ENCODE assay signal across 8 cellular contexts in genomic region chr6:37432590-37432915, GRCh38. TPM values are rescaled to one million over a fixed set of nuclear protein-coding genes. Genes with fewer than 3 reads are reported as not detected.
DNase-seq lines count a peak whose midpoint lies in the region; ATAC-seq and TF ChIP-seq lines count a peak whose summit lies in the region.

No MANE protein-coding gene starts in this region.

- peaks cover 3 to 18% (median 11%) of the 10 kb centered on the region in 3 experiments; a peak in 5 of 7 replicates for H3K36me3 Mint-ChIP-seq in H9 (ENCODE audit: insufficient read depth in 1 of 3, low read depth in 3 of 3)
- H3K36me3 Mint-ChIP-seq in activated T-helper 2 cell treated with anti-CD3 and anti-CD28 coated beads, Interferon-gamma antibody, Interleukin-2, Interleukin-4, amounts not matched to agents 10 μg/mL and 5 μg/mL and 100 μg/mL, durations not matched to agents 14 hours and 24 hours and 36 hours (ENCODE audit: low read depth) = peaks cover 19% of the 10 kb centered on the region

- CTCF ChIA-PET in AG04449 (lab: Yijun Ruan, JAX) = no interaction called here

- no peak overlapping the region for H2BK120ac ChIP-seq in H9 (ENCODE audit: low read depth, low read length, poor library complexity, severe bottlenecking)

- H3K4me3 ChIP-seq in AG04449 (ENCODE audit: low read depth, low read length) (peak overlapping the region; percentile 75), iPS-11a (ENCODE audit: low read depth, low read length) (peak overlapping the region; percentile 83)

- H4K91ac ChIP-seq in H9 (ENCODE audit: insufficient read length, low read depth, low read length) = no peak overlapping the region

- no peaks in the 10 kb centered on the region for H3K27me3 ChIP-seq in H9 (ENCODE audit: insufficient read depth, low read length)

- H2AFZ ChIP-seq in H9 (ENCODE audit: low read length) = peak overlapping the region; percentile 34

- no peak overlapping the region for H3K4ac ChIP-seq in H9 (ENCODE audit: low read depth, low read length)

- H3K79me1 ChIP-seq in H9 (ENCODE audit: insufficient read depth, low read depth, low read length, poor library complexity, severe bottlenecking) = peaks cover 3% of the 10 kb centered on the region

- no peak overlapping the region for H3T11ph ChIP-seq in H9 (ENCODE audit: low read length)

- peak overlapping the region; percentile 84 for H3K4me2 ChIP-seq in H9 (ENCODE audit: insufficient read depth, insufficient read length, low read length)

- H2BK20ac ChIP-seq in H9 (ENCODE audit: low read depth, low read length, poor library complexity, severe bottlenecking) = no peak overlapping the region

- H3K18ac ChIP-seq in H9 (ENCODE audit: insufficient read length, low read depth, low read length) = no peak overlapping the region

- H2BK12ac ChIP-seq in H9 (ENCODE audit: insufficient read length, low read depth, low read length) = no peak overlapping the region

- H3K4me1 ChIP-seq in H9 (ENCODE audit: insufficient read depth, low read length) = no peaks in the 10 kb centered on the region

- TF ChIP-seq CTCF in AG04449 (IDR thresholded peaks at IDR 0.05; ENCODE audit: insufficient read depth, low read length, missing control alignments) = no peak
- no peak for TF ChIP-seq CTCF in H9 (conservative IDR thresholded peaks at IDR 0.05)

- peak overlapping the region; percentile 94 for H3K4me3 Mint-ChIP-seq in H9
- H3K4me3 Mint-ChIP-seq in activated T-helper 2 cell treated with anti-CD3 and anti-CD28 coated beads, Interferon-gamma antibody, Interleukin-2, Interleukin-4, amounts not matched to agents 10 μg/mL and 5 μg/mL and 100 μg/mL, durations not matched to agents 14 hours and 24 hours and 36 hours (ENCODE audit: low read depth) = peak overlapping the region; percentile 95
- H3K4me3 Mint-ChIP-seq in stimulated activated naive CD8-positive, alpha-beta T cell treated with anti-CD3 and anti-CD28 coated beads, Interleukin-15, amount 100 ng/mL, for 72 hours = peak overlapping the region; percentile 86 to 95

- H2BK15ac ChIP-seq in H9 (ENCODE audit: low read depth, low read length) = no peak overlapping the region

- H3K79me2 ChIP-seq in H9 (ENCODE audit: insufficient read depth, low read length) = peaks cover 2% of the 10 kb centered on the region; the same call in 1 of the 2 replicates

- no peak overlapping the region for H4K5ac ChIP-seq in H9 (ENCODE audit: insufficient read length, low read depth, low read length)

- no peak overlapping the region for H4K8ac ChIP-seq in H9 (replicated peaks; ENCODE audit: insufficient read length, low read depth, low read length)

- POLR2A ChIA-PET in AG04449 (lab: Yijun Ruan, JAX) = interaction anchor here (1.1 to 1.4 kb wide), 3 partner anchors 24 to 115 kb away, joined by 3 to 5 read pairs (median 3); no protein-coding TSS in a partner anchor

- H3K23me2 ChIP-seq in H9 (ENCODE audit: insufficient read length, low read depth, low read length, poor library complexity, severe bottlenecking) = peaks cover 9% of the 10 kb centered on the region

- H3K9me3 Mint-ChIP-seq in H9 = no peaks in the 10 kb centered on the region; a peak in 1 of 5 replicates
- no peaks in the 10 kb centered on the region for H3K9me3 Mint-ChIP-seq in activated T-helper 2 cell treated with anti-CD3 and anti-CD28 coated beads, Interferon-gamma antibody, Interleukin-2, Interleukin-4, amounts not matched to agents 10 μg/mL and 5 μg/mL and 100 μg/mL, durations not matched to agents 14 hours and 24 hours and 36 hours
- no peaks in the 10 kb centered on the region for H3K9me3 Mint-ChIP-seq in stimulated activated naive CD8-positive, alpha-beta T cell treated with anti-CD3 and anti-CD28 coated beads, Interleukin-15, amount 100 ng/mL, for 72 hours

- peak overlapping the region; percentile 25 to 59 (median 29); a peak in 5 of 7 replicates for H3K27ac Mint-ChIP-seq in H9
- peak overlapping the region; percentile 99 for H3K27ac Mint-ChIP-seq in activated T-helper 2 cell treated with anti-CD3 and anti-CD28 coated beads, Interferon-gamma antibody, Interleukin-2, Interleukin-4, amounts not matched to agents 10 μg/mL and 5 μg/mL and 100 μg/mL, durations not matched to agents 14 hours and 24 hours and 36 hours
- H3K27ac Mint-ChIP-seq in stimulated activated naive CD8-positive, alpha-beta T cell treated with anti-CD3 and anti-CD28 coated beads, Interleukin-15, amount 100 ng/mL, for 72 hours = peak overlapping the region; percentile 98 to 99

- intact Hi-C loops in activated T-helper 2 cell treated with anti-CD3 and anti-CD28 coated beads, Interferon-gamma antibody, Interleukin-2, Interleukin-4, amounts not matched to agents 10 μg/mL and 5 μg/mL and 100 μg/mL, durations not matched to agents 14 hours and 24 hours and 36 hours (cut with micrococcal nuclease) = loop anchor here (5.0 to 10.0 kb wide), 3 partner anchors 48 to 260 kb away; partner anchors contain the start of gene CCDC167

- no peak overlapping the region for H2AK5ac ChIP-seq in H9 (ENCODE audit: insufficient read length, low read length)

- H3K9ac ChIP-seq in H9 (ENCODE audit: extremely low read depth, insufficient read length, low read length) = peak overlapping the region; percentile 88

- DNase-seq in AG04449 (ENCODE audit: low read depth, low spot score) = no peak
- DNase-seq in H9 = no peak
- DNase-seq in activated T-helper 2 cell treated with anti-CD3 and anti-CD28 coated beads, Interferon-gamma antibody, Interleukin-2, Interleukin-4, amounts not matched to agents 10 μg/mL and 5 μg/mL and 100 μg/mL, durations not matched to agents 14 hours and 24 hours and 36 hours (ENCODE audit: low spot score) = no peak
- DNase-seq in stimulated activated naive CD8-positive, alpha-beta T cell treated with anti-CD3 and anti-CD28 coated beads, Interleukin-15, amount 100 ng/mL, for 72 hours = no peak
- no peak for DNase-seq in NCI-H2029 treated with DMSO at 0.1 percent for 48 hours (lab: John Stamatoyannopoulos, UW)
- no peak for DNase-seq in superior temporal gyrus (ENCODE audit: extremely low spot score)

- no peaks in the 10 kb centered on the region for H3K9me3 ChIP-seq in H9 (ENCODE audit: control insufficient read depth, low read depth, low read length)

- H3K56ac ChIP-seq in H9 (ENCODE audit: insufficient read length, low read depth, low read length) = no peak overlapping the region

- peak overlapping the region; percentile 65 for H3K27ac ChIP-seq in H9 (ENCODE audit: insufficient read length, low read depth, low read length)

- no peak for ATAC-seq in stimulated activated naive CD8-positive, alpha-beta T cell treated with anti-CD3 and anti-CD28 coated beads, Interleukin-15, amount 100 ng/mL, for 72 hours
- no peak for ATAC-seq in HG02623 (IDR thresholded peaks at IDR 0.05; ENCODE audit: unreplicated experiment)

- H3K14ac ChIP-seq in H9 (ENCODE audit: insufficient read depth, low read length) = peak overlapping the region; percentile 55; the same call in 1 of the 2 replicates

- H3K23ac ChIP-seq in H9 (ENCODE audit: insufficient read length, low read depth, low read length) = no peak overlapping the region

- WGBS in H9 (ENCODE audit: extremely low coverage, insufficient read length, low lambda C conversion rate) = no CpG with 5 or more reads among the region's 7 CpGs

- H2BK5ac ChIP-seq in H9 (ENCODE audit: insufficient read length, low read length) = no peak overlapping the region

- no peaks in the 10 kb centered on the region for H4K20me1 ChIP-seq in H9 (ENCODE audit: control insufficient read depth, insufficient read depth, insufficient read length)

- peaks cover 17 to 19% of the 10 kb centered on the region in 2 experiments for H3K4me1 Mint-ChIP-seq in H9
- peaks cover 25% of the 10 kb centered on the region for H3K4me1 Mint-ChIP-seq in activated T-helper 2 cell treated with anti-CD3 and anti-CD28 coated beads, Interferon-gamma antibody, Interleukin-2, Interleukin-4, amounts not matched to agents 10 μg/mL and 5 μg/mL and 100 μg/mL, durations not matched to agents 14 hours and 24 hours and 36 hours (ENCODE audit: low read depth)
- H3K4me1 Mint-ChIP-seq in stimulated activated naive CD8-positive, alpha-beta T cell treated with anti-CD3 and anti-CD28 coated beads, Interleukin-15, amount 100 ng/mL, for 72 hours = peaks cover 43% of the 10 kb centered on the region

- H3K27me3 Mint-ChIP-seq in H9 (ENCODE audit: low read depth) = peaks cover 2% of the 10 kb centered on the region; the same call in 1 of the 2 replicates
- peaks cover 7% of the 10 kb centered on the region for H3K27me3 Mint-ChIP-seq in activated T-helper 2 cell treated with anti-CD3 and anti-CD28 coated beads, Interferon-gamma antibody, Interleukin-2, Interleukin-4, amounts not matched to agents 10 μg/mL and 5 μg/mL and 100 μg/mL, durations not matched to agents 14 hours and 24 hours and 36 hours (ENCODE audit: low read depth)
- H3K27me3 Mint-ChIP-seq in stimulated activated naive CD8-positive, alpha-beta T cell treated with anti-CD3 and anti-CD28 coated beads, Interleukin-15, amount 100 ng/mL, for 72 hours = peaks cover 18% of the 10 kb centered on the region

RNA-seq across cellular contexts. Expression of gene CMTR1, which starts 0.5 kb away (rescaled TPM):
- 34.8 and 35.0 TPM in 2 replicates for total RNA-seq in H9 (2021)
- 51.8 and 55.6 TPM in 2 replicates for total RNA-seq in activated T-helper 2 cell treated with anti-CD3 and anti-CD28 coated beads, Interferon-gamma antibody, Interleukin-2, Interleukin-4, amounts not matched to agents 10 μg/mL and 5 μg/mL and 100 μg/mL, durations not matched to agents 14 hours and 24 hours and 36 hours

Comparison
In these comparisons a context has a peak if more than half of its experiments do, and no peak if none do; other contexts are left out.
1. H3K27ac Mint-ChIP-seq: peak in every context shown above with its lines; median percentile 99 in activated T-helper 2 cell treated with anti-CD3 and anti-CD28 coated beads, Interferon-gamma antibody, Interleukin-2, Interleukin-4, amounts not matched to agents 10 μg/mL and 5 μg/mL and 100 μg/mL, durations not matched to agents 14 hours and 24 hours and 36 hours; 98 in stimulated activated naive CD8-positive, alpha-beta T cell treated with anti-CD3 and anti-CD28 coated beads, Interleukin-15, amount 100 ng/mL, for 72 hours; 29 in H9.